7 cellular contexts compared by ENCODE assay signal in genomic region chrX:48508400-48509244, GRCh38. TPM values are rescaled to one million over a fixed set of nuclear protein-coding genes. Genes with fewer than 3 reads are reported as not detected.
DNase-seq lines count a peak whose midpoint lies in the region; ATAC-seq and TF ChIP-seq lines count a peak whose summit lies in the region.

TSS of gene PORCN (plus strand) at chrX:48508992. CDS start at chrX:48509821, 829 bp downstream.

- peak; percentile 77 for ATAC-seq in HG02852 (IDR thresholded peaks at IDR 0.05; ENCODE audit: unreplicated experiment)
- ATAC-seq in left colon: peak; percentile 96

- peak; percentile 71 for TF ChIP-seq POLR2A in GM15510 (IDR thresholded peaks at IDR 0.05; ENCODE audit: borderline replicate concordance, extremely low read depth, insufficient read length)

- DNase-seq in NCI-H2196 treated with DMSO at 0.1 percent for 48 hours (lab: John Stamatoyannopoulos, UW; ENCODE audit: unreplicated experiment): peak; percentile 18
- peak; percentile 60 for DNase-seq in activated CD4-positive, alpha-beta T cell treated with anti-CD3 and anti-CD28 coated beads for 1 hour
- DNase-seq in cerebellar nuclear complex (lab: John Stamatoyannopoulos, UW): peak; percentile 12 to 43
- peak; percentile 83 to 87 for DNase-seq in left colon
- DNase-seq in stimulated activated CD4-positive, alpha-beta T cell treated with anti-CD3 and anti-CD28 coated beads, Interleukin-1b, Interleukin-23, amount 100 ng/mL, for 48 hours: peak; percentile 77

- intact Hi-C loops in left colon (cut with DNase I, micrococcal nuclease): no loop called here

RNA-seq across cellular contexts. Expression of gene PORCN, which starts in this region (rescaled TPM):
- total RNA-seq in left colon: 1 to 10 TPM; 4.0 to 5.8 TPM

Comparison
In these comparisons a context has a peak if more than half of its experiments do, and no peak if none do; other contexts are left out.
1. Peak in every context shown above with its lines: DNase-seq and ATAC-seq.
2. DNase-seq: peak in every context shown above with its lines; median percentile 85 in left colon; 77 in stimulated activated CD4-positive, alpha-beta T cell treated with anti-CD3 and anti-CD28 coated beads, Interleukin-1b, Interleukin-23, amount 100 ng/mL, for 48 hours; 60 in activated CD4-positive, alpha-beta T cell treated with anti-CD3 and anti-CD28 coated beads for 1 hour; 28 in cerebellar nuclear complex; 18 in NCI-H2196 treated with DMSO at 0.1 percent for 48 hours.